10 cellular contexts compared by ENCODE assay signal in genomic region chrX:69424161-69424560, GRCh38.
A peak's percentile ranks its signal among the peaks of the same experiment; 100 is the strongest.
DNase-seq lines count a peak whose midpoint lies in the region; ATAC-seq, FAIRE-seq and TF ChIP-seq lines count a peak whose summit lies in the region.
"Had no signal": no experiment of that assay in that cellular context is flagged by ENCODE, and none has a peak within 500 bp of the region (broad histone marks: within the 10 kb centered on the region; RNA-seq: fewer than 3 reads in every experiment).

No MANE protein-coding gene starts in this region.

- H3K4me2 ChIP-seq in DOHH2 (ENCODE audit: low read length) (no peak overlapping the region), K562 (ENCODE audit: insufficient read depth, low read length) (no peak overlapping the region)

- H3K4me1 ChIP-seq in DOHH2 (ENCODE audit: control insufficient read depth, low read length) (no peaks in the 10 kb centered on the region), K562 (replicated peaks in 1 of 2; ENCODE audit: control insufficient read depth in 2 of 2, insufficient read depth in 2 of 2, low read length in 2 of 2) (no peaks in the 10 kb centered on the region), tibial nerve (no peaks in the 10 kb centered on the region)
- H3K4me1 ChIP-seq: sigmoid colon, suprapubic skin had no signal

- no peaks in the 10 kb centered on the region for H3F3A ChIP-seq in DOHH2 (ENCODE audit: control insufficient read depth, insufficient read depth)

- H3K9me3 ChIP-seq in DOHH2 (ENCODE audit: control insufficient read depth, insufficient read depth, low read length) (no peaks in the 10 kb centered on the region), K562 (replicated peaks; ENCODE audit: control insufficient read depth, insufficient read depth, low read depth, low read length) (no peaks in the 10 kb centered on the region), tibial nerve (no peaks in the 10 kb centered on the region)
- H3K9me3 ChIP-seq: sigmoid colon, suprapubic skin had no signal

- no peaks in the 10 kb centered on the region for H4K20me1 ChIP-seq in DOHH2 (ENCODE audit: control insufficient read depth, insufficient read depth, low read depth, low read length)
- no peaks in the 10 kb centered on the region for H4K20me1 ChIP-seq in K562 (replicated peaks; ENCODE audit: control insufficient read depth, insufficient read depth, low read length)

- H3K4me3 ChIP-seq in DOHH2 (ENCODE audit: low read length) (no peak overlapping the region), LNCaP clone FGC (ENCODE audit: low read depth, low read length) (no peak overlapping the region), K562 (no peak overlapping the region), tibial nerve (no peak overlapping the region)
- H3K4me3 ChIP-seq: sigmoid colon, suprapubic skin had no signal

- H3K9me1 ChIP-seq in K562 (ENCODE audit: control insufficient read depth, insufficient read depth, low read length): no peaks in the 10 kb centered on the region

- H3K9ac ChIP-seq in K562 (ENCODE audit: insufficient read depth in 1 of 2, low read depth in 2 of 2, low read length in 2 of 2): no peak overlapping the region

- H2AFZ ChIP-seq in K562 (ENCODE audit: low read depth, low read length): no peak overlapping the region

- peak; percentile 25 for TF ChIP-seq CTCF in DOHH2 (IDR thresholded peaks at IDR 0.05; ENCODE audit: low read depth, low read length, poor library complexity, severe bottlenecking)
- TF ChIP-seq CTCF in LNCaP clone FGC (IDR thresholded peaks at IDR 0.05; ENCODE audit: control insufficient read depth, extremely low read depth, insufficient read depth): peak; percentile 45
- peak; percentile 15 to 48 (median 21); a peak in 3 of 6 replicates for TF ChIP-seq CTCF in K562 (IDR thresholded peaks at IDR 0.05 in 2 of 3, conservative IDR thresholded peaks at IDR 0.05 in 1 of 3; ENCODE audit: insufficient read depth in 2 of 3, low read depth in 1 of 3, low read length in 3 of 3)
- peak in 1 of 5 experiments; percentile 15 for TF ChIP-seq CTCF in tibial nerve (IDR thresholded peaks at IDR 0.05)

- no TSS peak for BruUV-seq in K562 (replicated peaks; lab: Mats Ljungman, UMichigan)

- no peak for FAIRE-seq in K562 (lab: Jason Lieb, UNC)

- H3K27ac ChIP-seq in DOHH2 (ENCODE audit: low read depth, low read length) (no peak overlapping the region), K562 (ENCODE audit: extremely low read depth, low read depth, low read length) (no peak overlapping the region), tibial nerve (no peak overlapping the region)
- H3K27ac ChIP-seq: sigmoid colon, suprapubic skin had no signal

- TF ChIP-seq RAD21 in K562 (CRISPR knock-in tag; conservative IDR thresholded peaks at IDR 0.05 in 1 of 2, IDR thresholded peaks at IDR 0.05 in 1 of 2): peak in 1 of 2 experiments; percentile 41; a peak in 2 of 4 replicates

- TF ChIP-seq POLR2A in K562 (conservative IDR thresholded peaks at IDR 0.05) (no peak), tibial nerve (IDR thresholded peaks at IDR 0.05) (no peak)

- no peak for DNase-seq in LNCaP clone FGC (ENCODE audit: low read depth)
- DNase-seq in K562 (ENCODE audit: extremely low read depth in 1 of 4, low spot score in 3 of 4): peak; percentile 6 to 10 (median 8)
- peak; percentile 20 to 53 for DNase-seq in lung microvascular endothelial cell (ENCODE audit: low read depth in 2 of 2)
- DNase-seq in medulla oblongata (ENCODE audit: extremely low spot score): no peak
- no peak for DNase-seq in tibial nerve (ENCODE audit: low spot score in 2 of 2)
- DNase-seq: sigmoid colon had no signal

- TF ChIP-seq EP300 in K562 (IDR thresholded peaks at IDR 0.05; ENCODE audit: low read length) (no peak), tibial nerve (IDR thresholded peaks at IDR 0.05) (no peak)

- no peaks in the 10 kb centered on the region for H3K79me2 ChIP-seq in DOHH2 (ENCODE audit: control insufficient read depth, low read length)
- H3K79me2 ChIP-seq in K562 (ENCODE audit: control insufficient read depth, insufficient read depth, low read length): no peaks in the 10 kb centered on the region

- H3K36me3 ChIP-seq in DOHH2 (ENCODE audit: control insufficient read depth, low read length): no peaks in the 10 kb centered on the region
- no peaks in the 10 kb centered on the region for H3K36me3 ChIP-seq in K562 (ENCODE audit: control insufficient read depth, insufficient read depth, low read length)
- H3K36me3 ChIP-seq in tibial nerve: no peaks in the 10 kb centered on the region
- H3K36me3 ChIP-seq: sigmoid colon, suprapubic skin had no signal

- POLR2A ChIA-PET in K562 (lab: Yijun Ruan, JAX): no interaction called here

- intact Hi-C loops in K562 (cut with micrococcal nuclease): loop anchor here (10.0 kb wide), 1 partner anchor 611 kb away; no protein-coding TSS in a partner anchor

- CTCF ChIA-PET in K562 (lab: Yijun Ruan, JAX; ENCODE audit: low intra/inter-chr PET ratio): no interaction called here

- in situ Hi-C loops in K562 (cut with MboI): no loop called here

- ATAC-seq in K562 (no peak), GM19324 (IDR thresholded peaks at IDR 0.05; ENCODE audit: low FRiP score, unreplicated experiment) (no peak), GM19395 (IDR thresholded peaks at IDR 0.05; ENCODE audit: unreplicated experiment) (no peak)

- H3K27me3 ChIP-seq in DOHH2 (ENCODE audit: control insufficient read depth, low read length) (no peaks in the 10 kb centered on the region), K562 (ENCODE audit: control insufficient read depth in 2 of 2, insufficient read depth in 2 of 2, low read length in 2 of 2) (no peaks in the 10 kb centered on the region), tibial nerve (peaks cover 0 to 15% of the 10 kb centered on the region in 2 donors)
- H3K27me3 ChIP-seq: sigmoid colon, suprapubic skin had no signal

- no peaks in the 10 kb centered on the region for H3K9me2 ChIP-seq in DOHH2 (replicated peaks; ENCODE audit: control insufficient read depth, low read length)

TF ChIP-seq in K562, 482 proteins besides CTCF, POLR2A, EP300 and RAD21 (continues in another document):
- no peak for TF ChIP-seq SPI1 (IDR thresholded peaks at IDR 0.05; ENCODE audit: borderline replicate concordance, low read depth, low read length)
- no peak for TF ChIP-seq MYBL2 (IDR thresholded peaks at IDR 0.05; ENCODE audit: low read depth)
- no peak for TF ChIP-seq MYBL2 (CRISPR knock-in tag; IDR thresholded peaks at IDR 0.05; ENCODE audit: borderline replicate concordance)
- no peak for TF ChIP-seq HIVEP1 (CRISPR knock-in tag; IDR thresholded peaks at IDR 0.05)
- no peak for TF ChIP-seq SAFB2 (IDR thresholded peaks at IDR 0.05; ENCODE audit: borderline replicate concordance, low read depth, low read length, severe bottlenecking)
- TF ChIP-seq ETS2 (tag; IDR thresholded peaks at IDR 0.05; ENCODE audit: borderline replicate concordance, poor library complexity, severe bottlenecking): no peak
- TF ChIP-seq ZBTB43 (CRISPR knock-in tag; IDR thresholded peaks at IDR 0.05): no peak
- TF ChIP-seq SMAD4 (CRISPR knock-in tag; conservative IDR thresholded peaks at IDR 0.05): no peak
- no peak for TF ChIP-seq PREB (CRISPR knock-in tag; IDR thresholded peaks at IDR 0.05)

Comparison
In these comparisons a context has a peak if more than half of its experiments do, and no peak if none do; other contexts are left out.
1. DNase-seq: peak in K562 (4 of 4) and lung microvascular endothelial cell (2 of 2); none in LNCaP clone FGC (single experiment), medulla oblongata (single experiment) and tibial nerve (0 of 2).